18 cellular contexts compared by ENCODE assay signal in the genomic region with DNA sequence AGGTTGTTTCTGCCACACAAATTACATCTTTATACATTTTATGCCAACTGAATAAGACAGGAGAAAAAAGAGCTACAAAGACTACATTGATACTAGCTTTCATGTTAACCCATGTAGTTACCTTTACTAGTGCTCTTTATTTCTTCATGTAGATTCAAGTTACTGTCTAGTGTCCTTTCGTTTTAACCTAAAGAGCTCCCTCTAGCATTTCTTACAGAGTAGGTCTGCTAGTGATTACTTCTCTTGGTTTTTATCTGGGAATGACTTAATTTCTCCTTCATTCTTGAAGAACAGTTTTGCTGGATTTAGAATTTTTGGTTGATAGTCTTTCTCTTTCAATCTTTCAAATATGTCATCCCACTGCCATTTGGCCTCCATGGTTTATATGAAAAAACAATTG. TPM values are rescaled to one million over a fixed set of nuclear protein-coding genes. Genes with fewer than 3 reads are reported as not detected.
DNase-seq lines count a peak whose midpoint lies in the region; ATAC-seq and TF ChIP-seq lines count a peak whose summit lies in the region.
"Had no signal": no experiment of that assay in that cellular context is flagged by ENCODE, and none has a peak within 500 bp of the region (broad histone marks: within the 10 kb centered on the region; RNA-seq: fewer than 3 reads in every experiment).

No MANE protein-coding gene starts in this region.

- TF ChIP-seq CTCF in A673 (conservative IDR thresholded peaks at IDR 0.05; ENCODE audit: low read depth, low read length) (peak; percentile 38; the same call in 1 of the 2 replicates), OCI-LY7 (conservative IDR thresholded peaks at IDR 0.05; ENCODE audit: low read length) (peak; percentile 40; the same call in 1 of the 2 replicates), epithelial cell of esophagus (IDR thresholded peaks at IDR 0.05; ENCODE audit: insufficient read depth, low read depth, low read length, missing control alignments) (no peak)

- no peaks in the 10 kb centered on the region for H3K9me3 Mint-ChIP-seq in natural killer cell treated with Interleukin-12 subunit alpha and Interleukin-12 subunit beta and Interleukin-15 and Interleukin-18, amount 100 ng/mL, for 72 hours

- H3K36me3 ChIP-seq in A673 (ENCODE audit: insufficient read depth, low read length, poor library complexity, severe bottlenecking) (no peaks in the 10 kb centered on the region), GM23248 (ENCODE audit: low read depth) (no peaks in the 10 kb centered on the region), OCI-LY7 (ENCODE audit: insufficient read depth, low read length) (no peaks in the 10 kb centered on the region)
- H3K36me3 ChIP-seq: BLaER1, colonic mucosa had no signal

- BruUV-seq in A673 (replicated peaks; lab: Mats Ljungman, UMichigan) (no TSS peak), OCI-LY7 (replicated peaks; lab: Mats Ljungman, UMichigan) (no TSS peak)

- DNase-seq in A673 (ENCODE audit: low spot score), result peak; percentile 24
- peak; percentile 5 for DNase-seq in GM23248
- no peak for DNase-seq in OCI-LY7 (ENCODE audit: low spot score)
- peak; percentile 20 for DNase-seq in epithelial cell of esophagus (ENCODE audit: low read depth)
- no peak for DNase-seq in natural killer cell treated with Interleukin-12 subunit alpha and Interleukin-12 subunit beta and Interleukin-15 and Interleukin-18, amount 100 ng/mL, for 72 hours (ENCODE audit: low spot score)
- DNase-seq in AG08395 (ENCODE audit: low spot score), result no peak
- DNase-seq in C1 segment of cervical spinal cord (lab: John Stamatoyannopoulos, UW), result no peak
- no peak for DNase-seq in mesenteric fat pad (ENCODE audit: low spot score)
- DNase-seq: activated CD4-positive, alpha-beta memory T cell treated with anti-CD3 and anti-CD28 coated beads for 36 hours; activated T-cell treated with anti-CD3 and anti-CD28 coated beads, Interleukin-2, amount 50 U/mL, for 72 hours; colonic mucosa; DMS79 treated with DMSO at 0.1 percent for 48 hours; hippocampal formation; NCI-H1694; NCI-H524 treated with DMSO at 0.1 percent for 48 hours; SHP77 treated with DMSO at 0.1 percent for 48 hours had no signal

- CTCF ChIA-PET in A673 (lab: Charles Lee), result interaction anchor here (0.5 to 0.7 kb wide), 2 partner anchors 107 to 1798 kb away, joined by 5 to 7 read pairs; no protein-coding TSS in a partner anchor
- CTCF ChIA-PET in OCI-LY7 (lab: Charles Lee; ENCODE audit: unreplicated experiment), result no interaction called here

- H3K79me2 ChIP-seq in GM23248 (ENCODE audit: insufficient read depth), result no peaks in the 10 kb centered on the region
- H3K79me2 ChIP-seq in OCI-LY7 (ENCODE audit: insufficient read depth, low read depth, low read length), result no peaks in the 10 kb centered on the region

- peaks cover under 1 to 13% of the 10 kb centered on the region in 2 donors for H3K4me1 Mint-ChIP-seq in natural killer cell treated with Interleukin-12 subunit alpha and Interleukin-12 subunit beta and Interleukin-15 and Interleukin-18, amount 100 ng/mL, for 72 hours (ENCODE audit: low read depth in 2 of 2)

- WGBS in GM23248 (ENCODE audit: low coverage in 1 of 2, low lambda C conversion rate in 2 of 2, missing lambda C conversion rate in 2 of 2), 2 experiments, result 0 to 8% methylated on average over 1 of the region's 1 CpG

- H3K27ac Mint-ChIP-seq in natural killer cell treated with Interleukin-12 subunit alpha and Interleukin-12 subunit beta and Interleukin-15 and Interleukin-18, amount 100 ng/mL, for 72 hours, result no peak overlapping the region
- H3K27ac Mint-ChIP-seq: activated CD4-positive, alpha-beta memory T cell treated with anti-CD3 and anti-CD28 coated beads for 36 hours; activated T-cell treated with anti-CD3 and anti-CD28 coated beads, Interleukin-2, amount 50 U/mL, for 72 hours had no signal

- intact Hi-C loops in A673 (cut with micrococcal nuclease; ENCODE audit: unreplicated experiment), result no loop called here
- intact Hi-C loops in OCI-LY7 (cut with micrococcal nuclease; ENCODE audit: unreplicated experiment), result no loop called here

- peaks cover 14% of the 10 kb centered on the region for H3F3A ChIP-seq in GM23248 (ENCODE audit: insufficient read depth)

- H3K27me3 Mint-ChIP-seq in natural killer cell treated with Interleukin-12 subunit alpha and Interleukin-12 subunit beta and Interleukin-15 and Interleukin-18, amount 100 ng/mL, for 72 hours, result peaks cover 7 to 20% of the 10 kb centered on the region in 2 donors

- no peaks in the 10 kb centered on the region for H3K9me2 ChIP-seq in GM23248 (ENCODE audit: insufficient read depth)
- no peaks in the 10 kb centered on the region for H3K9me2 ChIP-seq in OCI-LY7 (ENCODE audit: insufficient read depth, low read length)

- H3K27me3 ChIP-seq in A673 (replicated peaks; ENCODE audit: insufficient read depth, low read depth, low read length, poor library complexity) (peaks cover 15% of the 10 kb centered on the region), GM23248 (replicated peaks; ENCODE audit: insufficient read depth) (peaks cover 5% of the 10 kb centered on the region; the same call in 1 of the 2 replicates)
- H3K27me3 ChIP-seq: BLaER1, colonic mucosa had no signal

- H3K9me3 ChIP-seq in A673 (ENCODE audit: low read depth, low read length, poor library complexity, severe bottlenecking), result no peaks in the 10 kb centered on the region
- no peaks in the 10 kb centered on the region for H3K9me3 ChIP-seq in GM23248 (ENCODE audit: low read depth)
- peaks cover 8% of the 10 kb centered on the region; the same call in 1 of the 2 replicates for H3K9me3 ChIP-seq in OCI-LY7 (ENCODE audit: low read length)
- H3K9me3 ChIP-seq: colonic mucosa had no signal

- no peak overlapping the region for H3K4me3 Mint-ChIP-seq in natural killer cell treated with Interleukin-12 subunit alpha and Interleukin-12 subunit beta and Interleukin-15 and Interleukin-18, amount 100 ng/mL, for 72 hours
- H3K4me3 Mint-ChIP-seq: activated CD4-positive, alpha-beta memory T cell treated with anti-CD3 and anti-CD28 coated beads for 36 hours; activated T-cell treated with anti-CD3 and anti-CD28 coated beads, Interleukin-2, amount 50 U/mL, for 72 hours had no signal

- ATAC-seq in natural killer cell treated with Interleukin-12 subunit alpha and Interleukin-12 subunit beta and Interleukin-15 and Interleukin-18, amount 100 ng/mL, for 72 hours, result no peak
- ATAC-seq: activated T-cell treated with anti-CD3 and anti-CD28 coated beads, Interleukin-2, amount 50 U/mL, for 72 hours; esophagus mucosa had no signal

- H3K4me1 ChIP-seq in A673 (ENCODE audit: insufficient read depth, low read length, poor library complexity, severe bottlenecking), result no peaks in the 10 kb centered on the region
- 0 out of 2 replicates have a peak, but pooled peaks cover 8% of the 10 kb centered on the region for H3K4me1 ChIP-seq in GM23248 (ENCODE audit: insufficient read depth)
- H3K4me1 ChIP-seq in OCI-LY7 (ENCODE audit: insufficient read depth, low read length, poor library complexity, severe bottlenecking), result no peaks in the 10 kb centered on the region
- H3K4me1 ChIP-seq: BLaER1, colonic mucosa had no signal

- H3K4me3 ChIP-seq in A673 (ENCODE audit: low read depth, low read length, poor library complexity, severe bottlenecking), result no peak overlapping the region
- no peak overlapping the region for H3K4me3 ChIP-seq in GM23248
- no peak overlapping the region for H3K4me3 ChIP-seq in OCI-LY7 (ENCODE audit: low read depth, low read length, poor library complexity, severe bottlenecking)
- H3K4me3 ChIP-seq in epithelial cell of esophagus (ENCODE audit: low read length), result no peak overlapping the region
- H3K4me3 ChIP-seq: BLaER1, colonic mucosa had no signal

- no peak overlapping the region for H3K27ac ChIP-seq in A673 (ENCODE audit: low read depth, low read length, poor library complexity, severe bottlenecking)
- no peak overlapping the region for H3K27ac ChIP-seq in GM23248
- no peak overlapping the region for H3K27ac ChIP-seq in OCI-LY7 (ENCODE audit: low read depth, low read length, poor library complexity, severe bottlenecking)
- H3K27ac ChIP-seq: BLaER1, colonic mucosa had no signal

- in situ Hi-C loops in GM23248 (cut with MboI), result no loop called here

- H3K36me3 Mint-ChIP-seq in natural killer cell treated with Interleukin-12 subunit alpha and Interleukin-12 subunit beta and Interleukin-15 and Interleukin-18, amount 100 ng/mL, for 72 hours, result peaks cover 17% of the 10 kb centered on the region
- H3K36me3 Mint-ChIP-seq: activated CD4-positive, alpha-beta memory T cell treated with anti-CD3 and anti-CD28 coated beads for 36 hours had no signal

- H4K20me1 ChIP-seq in GM23248 (ENCODE audit: insufficient read depth) (no peaks in the 10 kb centered on the region), OCI-LY7 (ENCODE audit: insufficient read depth, low read length) (no peaks in the 10 kb centered on the region)
- H4K20me1 ChIP-seq: BLaER1 had no signal

- H2AFZ ChIP-seq in GM23248 (no peak overlapping the region), OCI-LY7 (ENCODE audit: low read length) (no peak overlapping the region)

- POLR2A ChIA-PET in A673 (lab: Charles Lee; ENCODE audit: low non-redundant PET) (no interaction called here), OCI-LY7 (lab: Charles Lee) (interaction anchor here (0.7 kb wide), 1 partner anchor 17 kb away, joined by 3 read pairs; no protein-coding TSS in a partner anchor)

- H3K4me2 ChIP-seq in GM23248 (ENCODE audit: unreplicated experiment) (no peak overlapping the region), OCI-LY7 (ENCODE audit: low read length) (no peak overlapping the region)
- H3K4me2 ChIP-seq: BLaER1 had no signal

- no peak overlapping the region for H3K9ac ChIP-seq in GM23248
- H3K9ac ChIP-seq: BLaER1 had no signal

RNA-seq across cellular contexts. Expression of a gene that starts 21.2 kb away (rescaled TPM):
- total RNA-seq in A673 (2021) (607 and 704 TPM in 2 replicates), OCI-LY7 (2022) (464 and 544 TPM in 2 replicates), mesenteric fat pad (165 TPM)
- total RNA-seq in GM23248 (2014; rRNA removed; shearing (Covaris generic)), result 123 and 130 TPM in 2 replicates
- polyA plus RNA-seq in GM23248 (2016; fragmentation: Nextera tagmentation; extraction: Ambion mirVana), result 139 and 149 TPM in 2 replicates
- 580 and 640 TPM in 2 replicates for total RNA-seq in OCI-LY7 (2014; rRNA removed; shearing (Covaris generic))
- 100 to 1,000 TPM; 424 to 981 TPM for total RNA-seq in natural killer cell treated with Interleukin-12 subunit alpha and Interleukin-12 subunit beta and Interleukin-15 and Interleukin-18, amount 100 ng/mL, for 72 hours

RNA-seq across cellular contexts. Expression of a gene that starts 32.8 kb away (rescaled TPM):
- 135 and 146 TPM in 2 replicates for total RNA-seq in A673 (2021)
- total RNA-seq in GM23248 (2014; rRNA removed; shearing (Covaris generic)), result 76.3 and 91.1 TPM in 2 replicates
- polyA plus RNA-seq in GM23248 (2016; fragmentation: Nextera tagmentation; extraction: Ambion mirVana), result 75.6 and 79.5 TPM in 2 replicates
- 154 and 162 TPM in 2 replicates for total RNA-seq in OCI-LY7 (2014; rRNA removed; shearing (Covaris generic))
- 123 and 142 TPM in 2 replicates for total RNA-seq in OCI-LY7 (2022)
- 100 to 1,000 TPM; 114 to 120 TPM for total RNA-seq in natural killer cell treated with Interleukin-12 subunit alpha and Interleukin-12 subunit beta and Interleukin-15 and Interleukin-18, amount 100 ng/mL, for 72 hours
- total RNA-seq in mesenteric fat pad, result 66.7 TPM

Comparison
In these comparisons a context has a peak if more than half of its experiments do, and no peak if none do; other contexts are left out.
1. DNase-seq: peak in A673 (single experiment), GM23248 (single experiment) and epithelial cell of esophagus (single experiment); none in OCI-LY7 (single experiment), natural killer cell treated with Interleukin-12 subunit alpha and Interleukin-12 subunit beta and Interleukin-15 and Interleukin-18, amount 100 ng/mL, for 72 hours (single experiment), AG08395 (single experiment), C1 segment of cervical spinal cord (0 of 14) and mesenteric fat pad (single experiment).